Comparison of ENCODE assay signal across 8 cellular contexts in genomic region chr22:37634505-37635002, GRCh38. TPM values are rescaled to one million over a fixed set of nuclear protein-coding genes. Genes with fewer than 3 reads are reported as not detected.
DNase-seq lines count a peak whose midpoint lies in the region; ATAC-seq, FAIRE-seq and TF ChIP-seq lines count a peak whose summit lies in the region.

No MANE protein-coding gene starts in this region.

- CTCF ChIA-PET in activated naive CD4-positive, alpha-beta T cell treated with anti-CD3 and anti-CD28 coated beads for 36 hours (lab: Charles Lee) = interaction anchor here (0.7 to 5.7 kb wide), 6 partner anchors 9 to 48 kb away, joined by 3 to 91 read pairs (median 24); partner anchors contain the start of gene PDXP
- CTCF ChIA-PET in HepG2 (lab: Yijun Ruan, JAX; ENCODE audit: low intra/inter-chr PET ratio, low total read pairs) = interaction anchor here (0.7 to 1.5 kb wide), 2 partner anchors 11 to 47 kb away, joined by 3 to 4 read pairs; no protein-coding TSS in a partner anchor

- no peaks in the 10 kb centered on the region for H3K27me3 ChIP-seq in HepG2 (ENCODE audit: control insufficient read depth in 1 of 2, insufficient read depth in 2 of 2, low read length in 2 of 2)
- no peaks in the 10 kb centered on the region for H3K27me3 ChIP-seq in upper lobe of right lung

- H3K27ac ChIP-seq in HepG2 (ENCODE audit: extremely low read length, insufficient read depth, low read length) (peak overlapping the region; percentile 84), upper lobe of right lung (peak overlapping the region; percentile 89)

- TF ChIP-seq CTCF in HepG2 (CRISPR knock-in tag; IDR thresholded peaks at IDR 0.05) = peak; percentile 35; the same call in 1 of the 2 replicates
- TF ChIP-seq CTCF in upper lobe of right lung (IDR thresholded peaks at IDR 0.05) = no peak

- H3K9ac ChIP-seq in HepG2 (ENCODE audit: insufficient read depth, low read depth, low read length) = peak overlapping the region; percentile 63

- H3K4me1 ChIP-seq in HepG2 (ENCODE audit: insufficient read depth, low read length) (peaks cover 88% of the 10 kb centered on the region), upper lobe of right lung (peaks cover 57% of the 10 kb centered on the region)

- peak overlapping the region; percentile 54 for H3K4me3 Mint-ChIP-seq in activated naive CD4-positive, alpha-beta T cell treated with anti-CD3 and anti-CD28 coated beads for 36 hours
- H3K4me3 Mint-ChIP-seq in activated naive CD8-positive, alpha-beta T cell treated with anti-CD3 and anti-CD28 coated beads, Interleukin-2, amount 10 ng/mL, durations not matched to agents 7 days and 5 days = peak overlapping the region; percentile 82

- no peaks in the 10 kb centered on the region for H4K20me1 ChIP-seq in HepG2 (ENCODE audit: insufficient read depth, low read length)

- H3K27ac Mint-ChIP-seq in activated naive CD4-positive, alpha-beta T cell treated with anti-CD3 and anti-CD28 coated beads for 36 hours = peak overlapping the region; percentile 83
- H3K27ac Mint-ChIP-seq in activated naive CD8-positive, alpha-beta T cell treated with anti-CD3 and anti-CD28 coated beads, Interleukin-2, amount 10 ng/mL, durations not matched to agents 7 days and 5 days = peak overlapping the region; percentile 99

- 0% methylated on average over 5 of the region's 6 CpGs for WGBS in HepG2 (ENCODE audit: low lambda C conversion rate)

- no peak for TF ChIP-seq RAD21 in HepG2 (CRISPR knock-in tag; IDR thresholded peaks at IDR 0.05)

- ATAC-seq in activated naive CD8-positive, alpha-beta T cell treated with anti-CD3 and anti-CD28 coated beads, Interleukin-2, amount 10 ng/mL, durations not matched to agents 7 days and 5 days (ENCODE audit: low read depth) = no peak
- ATAC-seq in HepG2 (peak; percentile 3), upper lobe of right lung (peak; percentile 2), GM18519 (IDR thresholded peaks at IDR 0.05; ENCODE audit: low FRiP score, unreplicated experiment) (no peak), HG02938 (IDR thresholded peaks at IDR 0.05; ENCODE audit: unreplicated experiment) (no peak)

- no peaks in the 10 kb centered on the region for H3K79me2 ChIP-seq in HepG2 (ENCODE audit: insufficient read depth, low read length)

- H3K36me3 ChIP-seq in HepG2 (replicated peaks in 1 of 2; ENCODE audit: control insufficient read depth in 1 of 2, insufficient read depth in 2 of 2, low read length in 2 of 2) (no peaks in the 10 kb centered on the region), upper lobe of right lung (peaks cover 18% of the 10 kb centered on the region)

- no peak for FAIRE-seq in HepG2 (lab: Jason Lieb, UNC)

- intact Hi-C loops in activated naive CD4-positive, alpha-beta T cell treated with anti-CD3 and anti-CD28 coated beads for 36 hours (cut with micrococcal nuclease) = no loop called here
- intact Hi-C loops in HepG2 (cut with micrococcal nuclease; ENCODE audit: unreplicated experiment) = no loop called here
- intact Hi-C loops in upper lobe of right lung (cut with DNase I) = loop anchor here (10.0 kb wide), 1 partner anchor 50 kb away; the partner anchor contains the start of gene NOL12

- TSS peak; percentile 11 for BruUV-seq in HepG2 (replicated peaks; lab: Mats Ljungman, UMichigan)

- H3K4me3 ChIP-seq in HepG2 (replicated peaks in 1 of 3; ENCODE audit: insufficient read depth in 1 of 3, low read depth in 2 of 3, low read length in 3 of 3) (peak overlapping the region; percentile 31 to 69 (median 51); a peak in 5 of 6 replicates), upper lobe of right lung (peak overlapping the region; percentile 8)

- no peak for TF ChIP-seq EP300 in HepG2 (IDR thresholded peaks at IDR 0.05; ENCODE audit: low read depth in 2 of 2, low read length in 2 of 2)
- TF ChIP-seq EP300 in HepG2 (CRISPR knock-in tag; IDR thresholded peaks at IDR 0.05; ENCODE audit: borderline replicate concordance) = no peak

- in situ Hi-C loops in HepG2 (cut with HindIII; ENCODE audit: extremely low pct_ligation_motif_present, low pct_unique_long_range_greater_than_20kb) = no loop called here

- H3K9me3 Mint-ChIP-seq in activated naive CD4-positive, alpha-beta T cell treated with anti-CD3 and anti-CD28 coated beads for 36 hours = no peaks in the 10 kb centered on the region
- H3K9me3 Mint-ChIP-seq in activated naive CD8-positive, alpha-beta T cell treated with anti-CD3 and anti-CD28 coated beads, Interleukin-2, amount 10 ng/mL, durations not matched to agents 7 days and 5 days = no peaks in the 10 kb centered on the region

- H3K9me3 ChIP-seq in HepG2 (ENCODE audit: low read length) (no peaks in the 10 kb centered on the region), upper lobe of right lung (no peaks in the 10 kb centered on the region)

- DNase-seq in activated naive CD4-positive, alpha-beta T cell treated with anti-CD3 and anti-CD28 coated beads for 36 hours = no peak
- DNase-seq in activated naive CD4-positive, alpha-beta T cell treated with anti-CD3 and anti-CD28 coated beads, Interleukin-2, amount 50 U/mL, for 16 hours = no peak
- DNase-seq in activated naive CD8-positive, alpha-beta T cell treated with anti-CD3 and anti-CD28 coated beads, Interleukin-2, amount 10 ng/mL, durations not matched to agents 7 days and 5 days = no peak
- DNase-seq in HepG2 (ENCODE audit: low spot score) (no peak), upper lobe of right lung (no peak)
- DNase-seq in stimulated activated CD4-positive, alpha-beta T cell treated with anti-CD3 and anti-CD28 coated beads, Interleukin-12 subunit alpha, Interleukin-12 subunit beta, amount 100 ng/mL, for 4 hours = no peak

- H3K4me2 ChIP-seq in HepG2 (ENCODE audit: low read depth, low read length) = peak overlapping the region; percentile 94

- no peaks in the 10 kb centered on the region for H3K27me3 Mint-ChIP-seq in activated naive CD4-positive, alpha-beta T cell treated with anti-CD3 and anti-CD28 coated beads for 36 hours (ENCODE audit: low read depth)
- H3K27me3 Mint-ChIP-seq in activated naive CD8-positive, alpha-beta T cell treated with anti-CD3 and anti-CD28 coated beads, Interleukin-2, amount 10 ng/mL, durations not matched to agents 7 days and 5 days = no peaks in the 10 kb centered on the region

- H2AFZ ChIP-seq in HepG2 (ENCODE audit: low read length) = no peak overlapping the region

- no peak for TF ChIP-seq POLR2A in HepG2 (IDR thresholded peaks at IDR 0.05; ENCODE audit: insufficient read depth in 1 of 2, low read depth in 2 of 2, low read length in 2 of 2)

- H3K4me1 Mint-ChIP-seq in activated naive CD4-positive, alpha-beta T cell treated with anti-CD3 and anti-CD28 coated beads for 36 hours (ENCODE audit: low read depth) = peaks cover 57% of the 10 kb centered on the region
- peaks cover 64% of the 10 kb centered on the region for H3K4me1 Mint-ChIP-seq in activated naive CD8-positive, alpha-beta T cell treated with anti-CD3 and anti-CD28 coated beads, Interleukin-2, amount 10 ng/mL, durations not matched to agents 7 days and 5 days

- no peaks in the 10 kb centered on the region for H3K36me3 Mint-ChIP-seq in activated naive CD4-positive, alpha-beta T cell treated with anti-CD3 and anti-CD28 coated beads for 36 hours (ENCODE audit: low read depth)
- H3K36me3 Mint-ChIP-seq in activated naive CD8-positive, alpha-beta T cell treated with anti-CD3 and anti-CD28 coated beads, Interleukin-2, amount 10 ng/mL, durations not matched to agents 7 days and 5 days = peaks cover 7% of the 10 kb centered on the region

- POLR2A ChIA-PET in activated naive CD8-positive, alpha-beta T cell treated with anti-CD3 and anti-CD28 coated beads, Interleukin-2, amount 10 ng/mL, durations not matched to agents 7 days and 5 days (lab: Charles Lee) = interaction anchor here (0.8 to 4.3 kb wide), 8 partner anchors 9 to 392 kb away, joined by 3 to 26 read pairs (median 4); partner anchors contain the start of genes GGA1 and PDXP
- POLR2A ChIA-PET in HepG2 (lab: Yijun Ruan, JAX) = interaction anchor here (0.6 to 15.8 kb wide), 15 partner anchors 8 to 262 kb away, joined by 3 to 242 read pairs (median 4); partner anchors contain the start of genes GCAT, GGA1, NOL12 and PDXP

RNA-seq across cellular contexts. Expression of gene SH3BP1, which starts 4.9 kb away (rescaled TPM):
- 10 to 100 TPM; 45.9 to 51.0 TPM for total RNA-seq in activated naive CD4-positive, alpha-beta T cell treated with anti-CD3 and anti-CD28 coated beads for 36 hours
- total RNA-seq in activated naive CD8-positive, alpha-beta T cell treated with anti-CD3 and anti-CD28 coated beads, Interleukin-2, amount 10 ng/mL, durations not matched to agents 7 days and 5 days = 100 to 1,000 TPM; 157 to 169 TPM
- total RNA-seq in HepG2 (2016; rRNA removed; fragmentation: Illumina TruSeq; extraction: Trizol) (8.4 and 9.4 TPM in 2 replicates), upper lobe of right lung (28.3 TPM)
- total RNA-seq in HepG2 (2016; cell fraction: cytosol; rRNA removed; fragmentation: Illumina TruSeq; extraction: Trizol; ENCODE audit: low read depth) = 5.6 and 6.0 TPM in 2 replicates
- total RNA-seq in HepG2 (2016; cell fraction: insoluble cytoplasmic fraction; rRNA removed; fragmentation: Illumina TruSeq; extraction: Trizol) = 6.3 and 8.5 TPM in 2 replicates
- total RNA-seq in HepG2 (2016; cell fraction: membrane; rRNA removed; fragmentation: Illumina TruSeq; extraction: Trizol) = 9.2 and 11.0 TPM in 2 replicates
- total RNA-seq in HepG2 (2016; cell fraction: nucleus; rRNA removed; fragmentation: Illumina TruSeq; extraction: Trizol) = 6.6 and 9.5 TPM in 2 replicates
- 15.7 and 18.5 TPM in 2 replicates for polyA plus RNA-seq in HepG2 (2011; rRNA removed)
- polyA plus RNA-seq in HepG2 (2011; cell fraction: cytosol; rRNA removed) = 7.3 and 12.2 TPM in 2 replicates
- polyA plus RNA-seq in HepG2 (2011; cell fraction: nucleus; rRNA removed) = 56.4 and 86.5 TPM in 2 replicates
- 23.6 and 27.1 TPM in 2 replicates for polyA plus RNA-seq in HepG2 (2012)
- polyA plus RNA-seq in HepG2 (2016; cell fraction: cytosol; fragmentation: Illumina TruSeq; extraction: Trizol; ENCODE audit: low read depth) = 7.5 and 7.7 TPM in 2 replicates
- polyA plus RNA-seq in HepG2 (2016; cell fraction: insoluble cytoplasmic fraction; fragmentation: Illumina TruSeq; extraction: Trizol; ENCODE audit: low read depth) = 11.5 and 13.3 TPM in 2 replicates
- 12.3 and 13.5 TPM in 2 replicates for polyA plus RNA-seq in HepG2 (2016; cell fraction: membrane; fragmentation: Illumina TruSeq; extraction: Trizol; ENCODE audit: low read depth)
- polyA plus RNA-seq in HepG2 (2016; cell fraction: nucleus; fragmentation: Illumina TruSeq; extraction: Trizol; ENCODE audit: insufficient read depth, low read depth) = 17.9 and 27.8 TPM in 2 replicates
- 1.6 and 9.8 TPM in 2 replicates for polyA minus RNA-seq in HepG2 (2011; rRNA and poly(A)+ RNA removed; ENCODE audit: low replicate concordance)
- 6.4 and 9.8 TPM in 2 replicates for polyA minus RNA-seq in HepG2 (2011; cell fraction: cytosol; rRNA and poly(A)+ RNA removed)
- polyA minus RNA-seq in HepG2 (2011; cell fraction: nucleus; rRNA and poly(A)+ RNA removed) = 7.9 and 15.4 TPM in 2 replicates

RNA-seq across cellular contexts. Expression of gene PDXP, which starts 24.0 kb away (rescaled TPM):
- 10 to 100 TPM; 17.4 to 19.2 TPM for total RNA-seq in activated naive CD4-positive, alpha-beta T cell treated with anti-CD3 and anti-CD28 coated beads for 36 hours
- 10 to 100 TPM; 16.4 to 16.6 TPM for total RNA-seq in activated naive CD8-positive, alpha-beta T cell treated with anti-CD3 and anti-CD28 coated beads, Interleukin-2, amount 10 ng/mL, durations not matched to agents 7 days and 5 days
- total RNA-seq in HepG2 (2016; rRNA removed; fragmentation: Illumina TruSeq; extraction: Trizol) = 46.1 and 58.2 TPM in 2 replicates
- 62.9 and 64.6 TPM in 2 replicates for total RNA-seq in HepG2 (2016; cell fraction: cytosol; rRNA removed; fragmentation: Illumina TruSeq; extraction: Trizol; ENCODE audit: low read depth)
- total RNA-seq in HepG2 (2016; cell fraction: insoluble cytoplasmic fraction; rRNA removed; fragmentation: Illumina TruSeq; extraction: Trizol) = 45.3 and 56.4 TPM in 2 replicates
- 118 and 121 TPM in 2 replicates for total RNA-seq in HepG2 (2016; cell fraction: membrane; rRNA removed; fragmentation: Illumina TruSeq; extraction: Trizol)
- 25.4 and 29.3 TPM in 2 replicates for total RNA-seq in HepG2 (2016; cell fraction: nucleus; rRNA removed; fragmentation: Illumina TruSeq; extraction: Trizol)
- polyA plus RNA-seq in HepG2 (2011; rRNA removed) = 70.6 and 85.3 TPM in 2 replicates
- polyA plus RNA-seq in HepG2 (2011; cell fraction: cytosol; rRNA removed) = 84.8 and 95.4 TPM in 2 replicates
- polyA plus RNA-seq in HepG2 (2011; cell fraction: nucleus; rRNA removed) = 35.1 and 40.0 TPM in 2 replicates
- 56.1 and 70.1 TPM in 2 replicates for polyA plus RNA-seq in HepG2 (2012)
- 91.9 and 92.3 TPM in 2 replicates for polyA plus RNA-seq in HepG2 (2016; cell fraction: cytosol; fragmentation: Illumina TruSeq; extraction: Trizol; ENCODE audit: low read depth)
- polyA plus RNA-seq in HepG2 (2016; cell fraction: insoluble cytoplasmic fraction; fragmentation: Illumina TruSeq; extraction: Trizol; ENCODE audit: low read depth) = 62.2 and 67.0 TPM in 2 replicates
- 136 and 141 TPM in 2 replicates for polyA plus RNA-seq in HepG2 (2016; cell fraction: membrane; fragmentation: Illumina TruSeq; extraction: Trizol; ENCODE audit: low read depth)
- 55.6 and 56.4 TPM in 2 replicates for polyA plus RNA-seq in HepG2 (2016; cell fraction: nucleus; fragmentation: Illumina TruSeq; extraction: Trizol; ENCODE audit: insufficient read depth, low read depth)
- polyA minus RNA-seq in HepG2 (2011; rRNA and poly(A)+ RNA removed; ENCODE audit: low replicate concordance) = 51.1 and 129 TPM in 2 replicates
- 45.3 and 51.1 TPM in 2 replicates for polyA minus RNA-seq in HepG2 (2011; cell fraction: cytosol; rRNA and poly(A)+ RNA removed)
- 11.2 and 19.6 TPM in 2 replicates for polyA minus RNA-seq in HepG2 (2011; cell fraction: nucleus; rRNA and poly(A)+ RNA removed)
- total RNA-seq in upper lobe of right lung = 6.1 TPM

RNA-seq across cellular contexts. Expression of gene GGA1, which starts 25.9 kb away (rescaled TPM):
- 10 to 100 TPM; 46.1 to 49.1 TPM for total RNA-seq in activated naive CD4-positive, alpha-beta T cell treated with anti-CD3 and anti-CD28 coated beads for 36 hours
- total RNA-seq in activated naive CD8-positive, alpha-beta T cell treated with anti-CD3 and anti-CD28 coated beads, Interleukin-2, amount 10 ng/mL, durations not matched to agents 7 days and 5 days = 10 to 100 TPM; 75.3 to 79.5 TPM
- total RNA-seq in HepG2 (2016; rRNA removed; fragmentation: Illumina TruSeq; extraction: Trizol) (16.0 and 29.1 TPM in 2 replicates), upper lobe of right lung (64.4 TPM)
- 16.1 and 18.1 TPM in 2 replicates for total RNA-seq in HepG2 (2016; cell fraction: cytosol; rRNA removed; fragmentation: Illumina TruSeq; extraction: Trizol; ENCODE audit: low read depth)
- 13.7 and 32.9 TPM in 2 replicates for total RNA-seq in HepG2 (2016; cell fraction: insoluble cytoplasmic fraction; rRNA removed; fragmentation: Illumina TruSeq; extraction: Trizol)
- 22.2 and 24.3 TPM in 2 replicates for total RNA-seq in HepG2 (2016; cell fraction: membrane; rRNA removed; fragmentation: Illumina TruSeq; extraction: Trizol)
- 34.3 and 44.4 TPM in 2 replicates for total RNA-seq in HepG2 (2016; cell fraction: nucleus; rRNA removed; fragmentation: Illumina TruSeq; extraction: Trizol)
- polyA plus RNA-seq in HepG2 (2011; rRNA removed) = 87.2 and 103 TPM in 2 replicates
- 22.6 and 34.6 TPM in 2 replicates for polyA plus RNA-seq in HepG2 (2011; cell fraction: cytosol; rRNA removed)
- polyA plus RNA-seq in HepG2 (2011; cell fraction: nucleus; rRNA removed) = 436 and 489 TPM in 2 replicates
- 51.1 and 57.0 TPM in 2 replicates for polyA plus RNA-seq in HepG2 (2012)
- polyA plus RNA-seq in HepG2 (2016; cell fraction: cytosol; fragmentation: Illumina TruSeq; extraction: Trizol; ENCODE audit: low read depth) = 4.7 and 5.0 TPM in 2 replicates
- polyA plus RNA-seq in HepG2 (2016; cell fraction: insoluble cytoplasmic fraction; fragmentation: Illumina TruSeq; extraction: Trizol; ENCODE audit: low read depth) = 13.0 and 17.9 TPM in 2 replicates
- 11.4 and 12.2 TPM in 2 replicates for polyA plus RNA-seq in HepG2 (2016; cell fraction: membrane; fragmentation: Illumina TruSeq; extraction: Trizol; ENCODE audit: low read depth)
- polyA plus RNA-seq in HepG2 (2016; cell fraction: nucleus; fragmentation: Illumina TruSeq; extraction: Trizol; ENCODE audit: insufficient read depth, low read depth) = 138 and 147 TPM in 2 replicates
- polyA minus RNA-seq in HepG2 (2011; rRNA and poly(A)+ RNA removed; ENCODE audit: low replicate concordance) = 31.3 and 75.9 TPM in 2 replicates
- polyA minus RNA-seq in HepG2 (2011; cell fraction: cytosol; rRNA and poly(A)+ RNA removed) = 15.5 and 19.6 TPM in 2 replicates
- 83.2 and 84.5 TPM in 2 replicates for polyA minus RNA-seq in HepG2 (2011; cell fraction: nucleus; rRNA and poly(A)+ RNA removed)

RNA-seq across cellular contexts. Expression of gene LGALS1, which starts 40.9 kb away (rescaled TPM):
- 10 to 100 TPM; 62.7 to 70.2 TPM for total RNA-seq in activated naive CD4-positive, alpha-beta T cell treated with anti-CD3 and anti-CD28 coated beads for 36 hours
- 1,000 to 10,000 TPM; 1,082 to 1,187 TPM for total RNA-seq in activated naive CD8-positive, alpha-beta T cell treated with anti-CD3 and anti-CD28 coated beads, Interleukin-2, amount 10 ng/mL, durations not matched to agents 7 days and 5 days
- total RNA-seq in HepG2 (2016; rRNA removed; fragmentation: Illumina TruSeq; extraction: Trizol) = 103 and 124 TPM in 2 replicates
- total RNA-seq in HepG2 (2016; cell fraction: cytosol; rRNA removed; fragmentation: Illumina TruSeq; extraction: Trizol; ENCODE audit: low read depth) = 57.9 and 62.2 TPM in 2 replicates
- 112 and 139 TPM in 2 replicates for total RNA-seq in HepG2 (2016; cell fraction: insoluble cytoplasmic fraction; rRNA removed; fragmentation: Illumina TruSeq; extraction: Trizol)
- 82.6 and 91.4 TPM in 2 replicates for total RNA-seq in HepG2 (2016; cell fraction: membrane; rRNA removed; fragmentation: Illumina TruSeq; extraction: Trizol)
- total RNA-seq in HepG2 (2016; cell fraction: nucleus; rRNA removed; fragmentation: Illumina TruSeq; extraction: Trizol) = 41.9 and 43.3 TPM in 2 replicates
- polyA plus RNA-seq in HepG2 (2011; rRNA removed) = 858 and 969 TPM in 2 replicates
- polyA plus RNA-seq in HepG2 (2011; cell fraction: cytosol; rRNA removed) = 832 and 1,201 TPM in 2 replicates
- polyA plus RNA-seq in HepG2 (2011; cell fraction: nucleus; rRNA removed) = 345 and 371 TPM in 2 replicates
- polyA plus RNA-seq in HepG2 (2012) = 159 and 278 TPM in 2 replicates
- 67.7 and 71.5 TPM in 2 replicates for polyA plus RNA-seq in HepG2 (2016; cell fraction: cytosol; fragmentation: Illumina TruSeq; extraction: Trizol; ENCODE audit: low read depth)
- polyA plus RNA-seq in HepG2 (2016; cell fraction: insoluble cytoplasmic fraction; fragmentation: Illumina TruSeq; extraction: Trizol; ENCODE audit: low read depth) = 127 and 134 TPM in 2 replicates
- 86.0 and 88.7 TPM in 2 replicates for polyA plus RNA-seq in HepG2 (2016; cell fraction: membrane; fragmentation: Illumina TruSeq; extraction: Trizol; ENCODE audit: low read depth)
- 73.5 and 82.4 TPM in 2 replicates for polyA plus RNA-seq in HepG2 (2016; cell fraction: nucleus; fragmentation: Illumina TruSeq; extraction: Trizol; ENCODE audit: insufficient read depth, low read depth)
- 698 and 901 TPM in 2 replicates for polyA minus RNA-seq in HepG2 (2011; rRNA and poly(A)+ RNA removed; ENCODE audit: low replicate concordance)
- 108 and 111 TPM in 2 replicates for polyA minus RNA-seq in HepG2 (2011; cell fraction: cytosol; rRNA and poly(A)+ RNA removed)
- 36.1 and 40.8 TPM in 2 replicates for polyA minus RNA-seq in HepG2 (2011; cell fraction: nucleus; rRNA and poly(A)+ RNA removed)
- total RNA-seq in upper lobe of right lung = 340 TPM

RNA-seq across cellular contexts. Expression of gene NOL12, which starts 51.6 kb away (rescaled TPM):
- 10 to 100 TPM; 26.7 to 30.4 TPM for total RNA-seq in activated naive CD4-positive, alpha-beta T cell treated with anti-CD3 and anti-CD28 coated beads for 36 hours
- 10 to 100 TPM; 42.8 to 50.4 TPM for total RNA-seq in activated naive CD8-positive, alpha-beta T cell treated with anti-CD3 and anti-CD28 coated beads, Interleukin-2, amount 10 ng/mL, durations not matched to agents 7 days and 5 days
- total RNA-seq in HepG2 (2016; rRNA removed; fragmentation: Illumina TruSeq; extraction: Trizol) (27.5 and 31.4 TPM in 2 replicates), upper lobe of right lung (21.6 TPM)
- total RNA-seq in HepG2 (2016; cell fraction: cytosol; rRNA removed; fragmentation: Illumina TruSeq; extraction: Trizol; ENCODE audit: low read depth) = 16.8 and 19.1 TPM in 2 replicates
- total RNA-seq in HepG2 (2016; cell fraction: insoluble cytoplasmic fraction; rRNA removed; fragmentation: Illumina TruSeq; extraction: Trizol) = 32.5 and 33.9 TPM in 2 replicates
- total RNA-seq in HepG2 (2016; cell fraction: membrane; rRNA removed; fragmentation: Illumina TruSeq; extraction: Trizol) = 15.1 and 15.8 TPM in 2 replicates
- total RNA-seq in HepG2 (2016; cell fraction: nucleus; rRNA removed; fragmentation: Illumina TruSeq; extraction: Trizol) = 16.0 and 18.3 TPM in 2 replicates
- polyA plus RNA-seq in HepG2 (2011; rRNA removed) = 11.8 and 14.3 TPM in 2 replicates
- polyA plus RNA-seq in HepG2 (2011; cell fraction: cytosol; rRNA removed) = 10.6 and 13.4 TPM in 2 replicates
- 22.9 and 24.1 TPM in 2 replicates for polyA plus RNA-seq in HepG2 (2011; cell fraction: nucleus; rRNA removed)
- 7.3 and 8.5 TPM in 2 replicates for polyA plus RNA-seq in HepG2 (2012)
- 11.0 and 12.6 TPM in 2 replicates for polyA plus RNA-seq in HepG2 (2016; cell fraction: cytosol; fragmentation: Illumina TruSeq; extraction: Trizol; ENCODE audit: low read depth)
- 33.1 and 34.7 TPM in 2 replicates for polyA plus RNA-seq in HepG2 (2016; cell fraction: insoluble cytoplasmic fraction; fragmentation: Illumina TruSeq; extraction: Trizol; ENCODE audit: low read depth)
- polyA plus RNA-seq in HepG2 (2016; cell fraction: membrane; fragmentation: Illumina TruSeq; extraction: Trizol; ENCODE audit: low read depth) = 11.4 and 13.2 TPM in 2 replicates
- polyA plus RNA-seq in HepG2 (2016; cell fraction: nucleus; fragmentation: Illumina TruSeq; extraction: Trizol; ENCODE audit: insufficient read depth, low read depth) = 32.5 and 32.7 TPM in 2 replicates
- 17.5 and 18.0 TPM in 2 replicates for polyA minus RNA-seq in HepG2 (2011; rRNA and poly(A)+ RNA removed; ENCODE audit: low replicate concordance)
- polyA minus RNA-seq in HepG2 (2011; cell fraction: cytosol; rRNA and poly(A)+ RNA removed) = 6.7 and 8.4 TPM in 2 replicates
- 18.2 and 19.4 TPM in 2 replicates for polyA minus RNA-seq in HepG2 (2011; cell fraction: nucleus; rRNA and poly(A)+ RNA removed)

Comparison
In these comparisons a context has a peak if more than half of its experiments do, and no peak if none do; other contexts are left out.
1. ATAC-seq: peak in HepG2 (single experiment) and upper lobe of right lung (single experiment); none in activated naive CD8-positive, alpha-beta T cell treated with anti-CD3 and anti-CD28 coated beads, Interleukin-2, amount 10 ng/mL, durations not matched to agents 7 days and 5 days (single experiment), GM18519 (single experiment) and HG02938 (single experiment).